31 cellular contexts compared by ENCODE assay signal in the genomic region with DNA sequence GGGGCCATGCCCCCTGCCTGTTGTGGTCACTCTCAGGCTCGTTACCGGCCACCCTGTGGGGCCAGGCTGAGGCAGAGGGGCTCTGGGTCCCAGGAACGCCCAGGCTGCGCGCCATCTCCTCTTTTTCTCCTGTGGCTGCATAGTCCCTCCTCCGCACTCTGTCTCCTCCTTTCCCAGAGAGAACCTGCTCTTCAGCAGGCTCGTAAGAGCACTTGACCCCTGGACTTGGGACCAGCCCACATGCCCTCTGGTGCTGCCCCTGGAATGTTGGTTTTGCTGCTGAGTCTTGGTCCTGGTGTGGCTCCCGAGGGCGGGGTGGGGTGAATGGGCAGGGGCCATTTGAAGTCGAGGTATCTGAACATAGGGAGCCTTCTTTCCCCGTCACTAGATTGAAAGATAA. TPM values are rescaled to one million over a fixed set of nuclear protein-coding genes. Genes with fewer than 3 reads are reported as not detected.
A peak's percentile ranks its signal among the peaks of the same experiment; 100 is the strongest.
DNase-seq lines count a peak whose midpoint lies in the region; ATAC-seq, FAIRE-seq and TF ChIP-seq lines count a peak whose summit lies in the region.
"Had no signal": no experiment of that assay in that cellular context is flagged by ENCODE, and none has a peak within 500 bp of the region (broad histone marks: within the 10 kb centered on the region; RNA-seq: fewer than 3 reads in every experiment).

No MANE protein-coding gene starts in this region.

- H3K27me3 Mint-ChIP-seq in activated naive CD4-positive, alpha-beta T cell treated with anti-CD3 and anti-CD28 coated beads for 36 hours (ENCODE audit: low read depth) = no peaks in the 10 kb centered on the region
- peaks cover 35% of the 10 kb centered on the region for H3K27me3 Mint-ChIP-seq in stimulated activated memory B cell treated with anti-CD40 and anti-IgM and Interleukin-4, amounts not matched to agents 10 μg/mL and 1 μg/mL and 100 μg/mL, for 72 hours
- H3K27me3 Mint-ChIP-seq: CD4-positive, alpha-beta memory T cell had no signal

- peak overlapping the region; percentile 25; the same call in 1 of the 2 replicates for H3K4me3 ChIP-seq in GM06990 (replicated peaks; ENCODE audit: low read depth, low read length)
- no peak overlapping the region for H3K4me3 ChIP-seq in HepG2 (replicated peaks in 1 of 3; ENCODE audit: insufficient read depth in 1 of 3, low read depth in 2 of 3, low read length in 3 of 3)
- H3K4me3 ChIP-seq in small intestine (ENCODE audit: low read depth in 1 of 2, low read length in 2 of 2) = no peak overlapping the region
- H3K4me3 ChIP-seq in psoas muscle = no peak overlapping the region
- no peak overlapping the region for H3K4me3 ChIP-seq in vagina
- H3K4me3 ChIP-seq: esophagus squamous epithelium, heart left ventricle, mucosa of descending colon, ovary, skin epidermis, stomach, thyroid gland had no signal

- H3K27ac ChIP-seq in HepG2 (ENCODE audit: extremely low read length, insufficient read depth, low read length) (no peak overlapping the region), small intestine (ENCODE audit: low read depth in 1 of 2, low read length in 1 of 2) (peak overlapping the region; percentile 48 to 52), psoas muscle (no peak overlapping the region), vagina (no peak overlapping the region)
- H3K27ac ChIP-seq: esophagus squamous epithelium, foreskin keratinocyte, heart left ventricle, ovary, skin epidermis, thyroid gland had no signal

- intact Hi-C loops in activated naive CD4-positive, alpha-beta T cell treated with anti-CD3 and anti-CD28 coated beads for 36 hours (cut with micrococcal nuclease) = no loop called here
- intact Hi-C loops in HepG2 (cut with micrococcal nuclease; ENCODE audit: unreplicated experiment) (no loop called here), psoas muscle (cut with DNase I) (no loop called here), vagina (cut with DNase I) (no loop called here)

- CTCF ChIA-PET in activated naive CD4-positive, alpha-beta T cell treated with anti-CD3 and anti-CD28 coated beads for 36 hours (lab: Charles Lee) = no interaction called here
- CTCF ChIA-PET in HepG2 (lab: Yijun Ruan, JAX; ENCODE audit: low intra/inter-chr PET ratio, low total read pairs) = no interaction called here

- H3K36me3 ChIP-seq in GM06990 (ENCODE audit: control insufficient read depth, insufficient read depth, low read length) (peaks cover 10% of the 10 kb centered on the region), HepG2 (replicated peaks in 1 of 2; ENCODE audit: control insufficient read depth in 1 of 2, insufficient read depth in 2 of 2, low read length in 2 of 2) (peaks cover 21 to 53% of the 10 kb centered on the region in 2 experiments; a peak in 4 of 5 replicates), small intestine (ENCODE audit: control insufficient read depth in 2 of 2, insufficient read depth in 2 of 2, low read length in 2 of 2) (peaks cover 3 to 8% of the 10 kb centered on the region in 2 donors), psoas muscle (ENCODE audit: insufficient read depth in 1 of 2, low read depth in 1 of 2) (peaks cover 0 to 54% of the 10 kb centered on the region in 2 donors), vagina (peaks cover 0 to 30% of the 10 kb centered on the region in 2 donors)
- H3K36me3 ChIP-seq: ovary had no signal

- peaks cover 2% of the 10 kb centered on the region for H3K9me3 Mint-ChIP-seq in activated naive CD4-positive, alpha-beta T cell treated with anti-CD3 and anti-CD28 coated beads for 36 hours
- no peaks in the 10 kb centered on the region for H3K9me3 Mint-ChIP-seq in stimulated activated memory B cell treated with anti-CD40 and anti-IgM and Interleukin-4, amounts not matched to agents 10 μg/mL and 1 μg/mL and 100 μg/mL, for 72 hours
- H3K9me3 Mint-ChIP-seq: activated T-cell treated with anti-CD3 and anti-CD28 coated beads, Interleukin-2, amount 50 U/mL, for 4 hours; CD4-positive, alpha-beta memory T cell; nephron had no signal

- POLR2A ChIA-PET in HepG2 (lab: Yijun Ruan, JAX) = no interaction called here

- TF ChIP-seq EP300 in HepG2 (IDR thresholded peaks at IDR 0.05; ENCODE audit: low read depth in 2 of 2, low read length in 2 of 2) = no peak
- no peak for TF ChIP-seq EP300 in HepG2 (CRISPR knock-in tag; IDR thresholded peaks at IDR 0.05; ENCODE audit: borderline replicate concordance)

- TF ChIP-seq POLR2A in HepG2 (IDR thresholded peaks at IDR 0.05; ENCODE audit: insufficient read depth in 1 of 2, low read depth in 2 of 2, low read length in 2 of 2) = no peak
- no peak for TF ChIP-seq POLR2A in vagina (IDR thresholded peaks at IDR 0.05)

- H4K20me1 ChIP-seq in HepG2 (ENCODE audit: insufficient read depth, low read length) = peaks cover 9% of the 10 kb centered on the region; the same call in 1 of the 2 replicates

- H3K79me2 ChIP-seq in HepG2 (ENCODE audit: insufficient read depth, low read length) = peaks cover 5% of the 10 kb centered on the region

- no peak overlapping the region for H3K4me2 ChIP-seq in HepG2 (ENCODE audit: low read depth, low read length)

- H3K4me1 ChIP-seq in HepG2 (ENCODE audit: insufficient read depth, low read length) (peaks cover 10% of the 10 kb centered on the region), small intestine (ENCODE audit: control insufficient read depth in 2 of 2, insufficient read depth in 1 of 2, low read depth in 1 of 2, low read length in 1 of 2) (peaks cover 0 to 2% of the 10 kb centered on the region in 2 donors), psoas muscle (no peaks in the 10 kb centered on the region), vagina (no peaks in the 10 kb centered on the region)
- H3K4me1 ChIP-seq: esophagus squamous epithelium, foreskin keratinocyte, thyroid gland had no signal

- H3K27ac Mint-ChIP-seq in activated naive CD4-positive, alpha-beta T cell treated with anti-CD3 and anti-CD28 coated beads for 36 hours = peak overlapping the region; percentile 46
- H3K27ac Mint-ChIP-seq in stimulated activated memory B cell treated with anti-CD40 and anti-IgM and Interleukin-4, amounts not matched to agents 10 μg/mL and 1 μg/mL and 100 μg/mL, for 72 hours = no peak overlapping the region
- H3K27ac Mint-ChIP-seq: nephron had no signal

- DNase-seq in activated naive CD4-positive, alpha-beta T cell treated with anti-CD3 and anti-CD28 coated beads for 36 hours = no peak
- no peak for DNase-seq in activated naive CD4-positive, alpha-beta T cell treated with Interleukin-2 at 50 U/mL for 16 hours
- DNase-seq in GM06990 (ENCODE audit: extremely low read depth, insufficient read length) = no peak
- no peak for DNase-seq in HepG2 (ENCODE audit: low spot score)
- peak; percentile 94 for DNase-seq in small intestine
- DNase-seq in psoas muscle = no peak
- no peak for DNase-seq in vagina (ENCODE audit: extremely low spot score in 2 of 2)
- DNase-seq: activated T-cell treated with anti-CD3 and anti-CD28 coated beads, Interleukin-2, amount 50 U/mL, for 4 hours; CD4-positive, alpha-beta memory T cell; DMS 273 treated with DMSO at 0.1 percent for 48 hours; esophagus squamous epithelium; foreskin keratinocyte; MM.1S; mucosa of descending colon; NCI-H1105 treated with DMSO at 0.1 percent for 48 hours; NCI-H1930; NCI-H2227 treated with DMSO at 0.1 percent for 48 hours; NCI-H526 treated with DMSO at 0.1 percent for 48 hours; ovary; SIG-M5; stomach; thyroid gland had no signal

- 81% methylated on average over 11 of the region's 11 CpGs for WGBS in HepG2 (ENCODE audit: low lambda C conversion rate)
- WGBS in small intestine, 3 donors = 31 to 64% (median 40%) methylated on average over 11 of the region's 11 CpGs
- WGBS in psoas muscle, 3 donors = 95 to 96% (median 95%) methylated on average over 11 of the region's 11 CpGs

- H3K4me3 Mint-ChIP-seq in activated naive CD4-positive, alpha-beta T cell treated with anti-CD3 and anti-CD28 coated beads for 36 hours = no peak overlapping the region
- H3K4me3 Mint-ChIP-seq in stimulated activated memory B cell treated with anti-CD40 and anti-IgM and Interleukin-4, amounts not matched to agents 10 μg/mL and 1 μg/mL and 100 μg/mL, for 72 hours = no peak overlapping the region
- H3K4me3 Mint-ChIP-seq: activated T-cell treated with anti-CD3 and anti-CD28 coated beads, Interleukin-2, amount 50 U/mL, for 4 hours; nephron; T-helper 2 cell treated with Interferon-gamma antibody and Interleukin-4, amounts not matched to agents 5 μg/mL and 100 μg/mL, for 36 hours had no signal

- BruUV-seq in HepG2 (replicated peaks; lab: Mats Ljungman, UMichigan) = no TSS peak

- no peak overlapping the region for H2AFZ ChIP-seq in HepG2 (ENCODE audit: low read length)

- no peak for TF ChIP-seq RAD21 in HepG2 (CRISPR knock-in tag; IDR thresholded peaks at IDR 0.05)

- peaks cover 56% of the 10 kb centered on the region for H3K4me1 Mint-ChIP-seq in activated naive CD4-positive, alpha-beta T cell treated with anti-CD3 and anti-CD28 coated beads for 36 hours (ENCODE audit: low read depth)
- H3K4me1 Mint-ChIP-seq in stimulated activated memory B cell treated with anti-CD40 and anti-IgM and Interleukin-4, amounts not matched to agents 10 μg/mL and 1 μg/mL and 100 μg/mL, for 72 hours = peaks cover 46% of the 10 kb centered on the region
- H3K4me1 Mint-ChIP-seq: nephron had no signal

- no peaks in the 10 kb centered on the region for H3K27me3 ChIP-seq in GM06990 (replicated peaks; ENCODE audit: control insufficient read depth, insufficient read depth, low read length)
- no peaks in the 10 kb centered on the region for H3K27me3 ChIP-seq in HepG2 (ENCODE audit: control insufficient read depth in 1 of 2, insufficient read depth in 2 of 2, low read length in 2 of 2)
- H3K27me3 ChIP-seq in small intestine (ENCODE audit: control insufficient read depth in 2 of 2, insufficient read depth in 2 of 2, low read length in 2 of 2) = no peaks in the 10 kb centered on the region
- no peaks in the 10 kb centered on the region for H3K27me3 ChIP-seq in psoas muscle (ENCODE audit: insufficient read depth in 3 of 3, low read length in 2 of 3)
- H3K27me3 ChIP-seq in vagina = no peaks in the 10 kb centered on the region
- H3K27me3 ChIP-seq: esophagus squamous epithelium, foreskin keratinocyte, heart left ventricle, ovary, stomach, thyroid gland had no signal

- H3K9me3 ChIP-seq in HepG2 (ENCODE audit: low read length) = no peaks in the 10 kb centered on the region
- no peaks in the 10 kb centered on the region for H3K9me3 ChIP-seq in small intestine (ENCODE audit: control insufficient read depth, low read depth)
- no peaks in the 10 kb centered on the region for H3K9me3 ChIP-seq in psoas muscle
- no peaks in the 10 kb centered on the region for H3K9me3 ChIP-seq in vagina
- H3K9me3 ChIP-seq: esophagus squamous epithelium, heart left ventricle, mucosa of descending colon, ovary, stomach, thyroid gland had no signal

- in situ Hi-C loops in HepG2 (cut with HindIII; ENCODE audit: extremely low pct_ligation_motif_present, low pct_unique_long_range_greater_than_20kb) = no loop called here

- peaks cover 17% of the 10 kb centered on the region for H3K36me3 Mint-ChIP-seq in activated naive CD4-positive, alpha-beta T cell treated with anti-CD3 and anti-CD28 coated beads for 36 hours (ENCODE audit: low read depth)
- peaks cover 38% of the 10 kb centered on the region for H3K36me3 Mint-ChIP-seq in stimulated activated memory B cell treated with anti-CD40 and anti-IgM and Interleukin-4, amounts not matched to agents 10 μg/mL and 1 μg/mL and 100 μg/mL, for 72 hours

- no peak overlapping the region for H3K9ac ChIP-seq in HepG2 (ENCODE audit: insufficient read depth, low read depth, low read length)

- FAIRE-seq in HepG2 (lab: Jason Lieb, UNC) (no peak), small intestine (lab: Jason Lieb, UNC) (no peak)
- FAIRE-seq: endometrium, GM12891, keratinocyte had no signal

- TF ChIP-seq CTCF in GM06990 (IDR thresholded peaks at IDR 0.05; ENCODE audit: insufficient read depth, low read length, poor library complexity, severe bottlenecking) = no peak
- TF ChIP-seq CTCF in HepG2 (CRISPR knock-in tag; IDR thresholded peaks at IDR 0.05) = no peak
- TF ChIP-seq CTCF in psoas muscle (IDR thresholded peaks at IDR 0.05) = no peak
- no peak for TF ChIP-seq CTCF in vagina (IDR thresholded peaks at IDR 0.05)

- ATAC-seq in HepG2 (peak; percentile 17; the same call in 1 of the 3 replicates), psoas muscle (no peak)
- no peak for ATAC-seq in stimulated activated memory B cell treated with anti-CD40 and anti-IgM and Interleukin-4, amounts not matched to agents 10 μg/mL and 1 μg/mL and 100 μg/mL, for 72 hours
- ATAC-seq: activated T-cell treated with anti-CD3 and anti-CD28 coated beads, Interleukin-2, amount 50 U/mL, for 4 hours; foreskin keratinocyte; HCT116; heart left ventricle; mucosa of descending colon had no signal

RNA-seq across cellular contexts. Expression of gene BHLHA15, which starts 6.6 kb away (rescaled TPM):
- under 1 TPM; 0.40 to 0.41 TPM for total RNA-seq in activated naive CD4-positive, alpha-beta T cell treated with anti-CD3 and anti-CD28 coated beads for 36 hours
- total RNA-seq in HepG2 (2016; rRNA removed; fragmentation: Illumina TruSeq; extraction: Trizol) = 4.4 and 6.1 TPM in 2 replicates
- total RNA-seq in HepG2 (2016; cell fraction: cytosol; rRNA removed; fragmentation: Illumina TruSeq; extraction: Trizol; ENCODE audit: low read depth) = 0.44 and 1.3 TPM in 2 replicates
- 4.0 and 5.3 TPM in 2 replicates for total RNA-seq in HepG2 (2016; cell fraction: insoluble cytoplasmic fraction; rRNA removed; fragmentation: Illumina TruSeq; extraction: Trizol)
- 2.9 and 3.3 TPM in 2 replicates for total RNA-seq in HepG2 (2016; cell fraction: membrane; rRNA removed; fragmentation: Illumina TruSeq; extraction: Trizol)
- total RNA-seq in HepG2 (2016; cell fraction: nucleus; rRNA removed; fragmentation: Illumina TruSeq; extraction: Trizol) = 3.8 and 5.3 TPM in 2 replicates
- polyA plus RNA-seq in HepG2 (2011; rRNA removed) = 1.9 and 2.3 TPM in 2 replicates
- polyA plus RNA-seq in HepG2 (2011; cell fraction: cytosol; rRNA removed) = 2.0 and 3.2 TPM in 2 replicates
- polyA plus RNA-seq in HepG2 (2011; cell fraction: nucleus; rRNA removed) = 2.5 and 3.0 TPM in 2 replicates
- polyA plus RNA-seq in HepG2 (2012) = 0.83 and 1.6 TPM in 2 replicates
- polyA plus RNA-seq in HepG2 (2016; cell fraction: cytosol; fragmentation: Illumina TruSeq; extraction: Trizol; ENCODE audit: low read depth) = 0.18 and 0.37 TPM in 2 replicates
- polyA plus RNA-seq in HepG2 (2016; cell fraction: insoluble cytoplasmic fraction; fragmentation: Illumina TruSeq; extraction: Trizol; ENCODE audit: low read depth) = 2.3 and 3.1 TPM in 2 replicates
- polyA plus RNA-seq in HepG2 (2016; cell fraction: membrane; fragmentation: Illumina TruSeq; extraction: Trizol; ENCODE audit: low read depth) = 0.77 and 1.0 TPM in 2 replicates
- polyA plus RNA-seq in HepG2 (2016; cell fraction: nucleus; fragmentation: Illumina TruSeq; extraction: Trizol; ENCODE audit: insufficient read depth, low read depth) = 3.6 and 4.4 TPM in 2 replicates
- 2.7 TPM in 1 of 2 replicates, not detected in the other for polyA minus RNA-seq in HepG2 (2011; rRNA and poly(A)+ RNA removed; ENCODE audit: low replicate concordance)
- polyA minus RNA-seq in HepG2 (2011; cell fraction: cytosol; rRNA and poly(A)+ RNA removed) = 2.5 and 3.4 TPM in 2 replicates
- polyA minus RNA-seq in HepG2 (2011; cell fraction: nucleus; rRNA and poly(A)+ RNA removed) = 1.8 and 2.7 TPM in 2 replicates
- polyA plus RNA-seq in small intestine = 1 to 10 TPM in 2 of 3 donors, not detected in 1; 2.6 to 4.1 TPM
- total RNA-seq in psoas muscle = not detected
- polyA plus RNA-seq in psoas muscle = not detected
- total RNA-seq in vagina = not detected
- total RNA-seq: CD4-positive, alpha-beta memory T cell had no signal
- polyA plus RNA-seq: CD4-positive, alpha-beta memory T cell; keratinocyte; ovary had no signal

RNA-seq across cellular contexts. Expression of gene TECPR1, which starts 47.4 kb away (rescaled TPM):
- total RNA-seq in activated naive CD4-positive, alpha-beta T cell treated with anti-CD3 and anti-CD28 coated beads for 36 hours = 10 to 100 TPM; 29.8 to 36.7 TPM
- total RNA-seq in HepG2 (2016; rRNA removed; fragmentation: Illumina TruSeq; extraction: Trizol) = 6.3 and 8.3 TPM in 2 replicates
- total RNA-seq in HepG2 (2016; cell fraction: cytosol; rRNA removed; fragmentation: Illumina TruSeq; extraction: Trizol; ENCODE audit: low read depth) = 1.5 and 2.3 TPM in 2 replicates
- total RNA-seq in HepG2 (2016; cell fraction: insoluble cytoplasmic fraction; rRNA removed; fragmentation: Illumina TruSeq; extraction: Trizol) = 5.7 and 9.5 TPM in 2 replicates
- total RNA-seq in HepG2 (2016; cell fraction: membrane; rRNA removed; fragmentation: Illumina TruSeq; extraction: Trizol) = 2.0 and 2.8 TPM in 2 replicates
- total RNA-seq in HepG2 (2016; cell fraction: nucleus; rRNA removed; fragmentation: Illumina TruSeq; extraction: Trizol) = 10.0 and 10.5 TPM in 2 replicates
- 2.3 and 2.5 TPM in 2 replicates for polyA plus RNA-seq in HepG2 (2011; rRNA removed)
- polyA plus RNA-seq in HepG2 (2011; cell fraction: cytosol; rRNA removed) = 1.4 and 2.3 TPM in 2 replicates
- 15.9 and 17.4 TPM in 2 replicates for polyA plus RNA-seq in HepG2 (2011; cell fraction: nucleus; rRNA removed)
- polyA plus RNA-seq in HepG2 (2012) = 4.7 and 7.6 TPM in 2 replicates
- 0.37 and 0.40 TPM in 2 replicates for polyA plus RNA-seq in HepG2 (2016; cell fraction: cytosol; fragmentation: Illumina TruSeq; extraction: Trizol; ENCODE audit: low read depth)
- polyA plus RNA-seq in HepG2 (2016; cell fraction: insoluble cytoplasmic fraction; fragmentation: Illumina TruSeq; extraction: Trizol; ENCODE audit: low read depth) = 2.7 and 2.9 TPM in 2 replicates
- 0.61 and 0.71 TPM in 2 replicates for polyA plus RNA-seq in HepG2 (2016; cell fraction: membrane; fragmentation: Illumina TruSeq; extraction: Trizol; ENCODE audit: low read depth)
- polyA plus RNA-seq in HepG2 (2016; cell fraction: nucleus; fragmentation: Illumina TruSeq; extraction: Trizol; ENCODE audit: insufficient read depth, low read depth) = 15.6 and 16.9 TPM in 2 replicates
- polyA minus RNA-seq in HepG2 (2011; rRNA and poly(A)+ RNA removed; ENCODE audit: low replicate concordance) = 2.3 and 6.5 TPM in 2 replicates
- 2.5 and 4.0 TPM in 2 replicates for polyA minus RNA-seq in HepG2 (2011; cell fraction: cytosol; rRNA and poly(A)+ RNA removed)
- polyA minus RNA-seq in HepG2 (2011; cell fraction: nucleus; rRNA and poly(A)+ RNA removed) = 5.9 and 7.1 TPM in 2 replicates
- 10 to 100 TPM in 2 of 3 donors, 1 to 10 TPM in 1; 9.2 to 20.6 (median 12.5) TPM for polyA plus RNA-seq in small intestine
- total RNA-seq in psoas muscle = 10 to 100 TPM in 3 of 4 donors, 1 to 10 TPM in 1; 10.0 to 23.0 (median 18.6) TPM
- 10 to 100 TPM in 2 of 3 donors, 1 to 10 TPM in 1; 7.0 to 14.5 (median 14.0) TPM for polyA plus RNA-seq in psoas muscle
- total RNA-seq in vagina = 19.6 TPM

Comparison
In these comparisons a context has a peak if more than half of its experiments do, and no peak if none do; other contexts are left out.
1. H3K27ac ChIP-seq: peak in small intestine (2 of 2); none in HepG2 (single experiment), psoas muscle (single experiment) and vagina (single experiment).